In genomic region chr5:85814596-85814995, GRCh38 we compare ENCODE assay signal across 22 cellular contexts.
DNase-seq lines count a peak whose midpoint lies in the region; ATAC-seq and TF ChIP-seq lines count a peak whose summit lies in the region.
"Had no signal": no experiment of that assay in that cellular context is flagged by ENCODE, and none has a peak within 500 bp of the region (broad histone marks: within the 10 kb centered on the region; RNA-seq: fewer than 3 reads in every experiment).

No MANE protein-coding gene starts in this region.

- H3K4me1 ChIP-seq in HUES6 (ENCODE audit: control insufficient read depth, insufficient read depth, low read length) (peaks cover 26% of the 10 kb centered on the region), aorta (ENCODE audit: control insufficient read depth in 1 of 2, insufficient read depth in 2 of 2, low read length in 2 of 2) (no peaks in the 10 kb centered on the region)
- H3K4me1 ChIP-seq: Peyer's patch, tibial artery had no signal

- CTCF ChIA-PET in Calu3 (lab: Charles Lee) = no interaction called here

- H3K9me3 ChIP-seq in HUES6 (ENCODE audit: control insufficient read depth, insufficient read depth, low read depth, low read length) (peaks cover 3% of the 10 kb centered on the region; the same call in 1 of the 2 replicates), aorta (ENCODE audit: control insufficient read depth, low read length) (no peaks in the 10 kb centered on the region)
- H3K9me3 ChIP-seq: neutrophil, Peyer's patch, tibial artery had no signal

- H3K9ac ChIP-seq in HUES6 (ENCODE audit: low read length) = no peak overlapping the region

- H3K36me3 ChIP-seq in HUES6 (ENCODE audit: control insufficient read depth, insufficient read depth, low read length) (no peaks in the 10 kb centered on the region), aorta (ENCODE audit: control insufficient read depth in 1 of 2, insufficient read depth in 2 of 2, low read length in 1 of 2) (no peaks in the 10 kb centered on the region)
- H3K36me3 ChIP-seq: brain microvascular endothelial cell, neutrophil, Peyer's patch, tibial artery had no signal

- intact Hi-C loops in left ventricle myocardium superior (cut with micrococcal nuclease) (no loop called here), Calu3 (cut with micrococcal nuclease; ENCODE audit: unreplicated experiment) (no loop called here), aorta (cut with DNase I) (no loop called here)

- H3K4me3 Mint-ChIP-seq in Calu3 (ENCODE audit: low read depth, unreplicated experiment) = no peak overlapping the region
- H3K4me3 Mint-ChIP-seq: activated naive CD8-positive, alpha-beta T cell treated with anti-CD3 and anti-CD28 coated beads, Interleukin-2, amount 10 ng/mL, durations not matched to agents 7 days and 5 days; CD8-positive, alpha-beta memory T cell; immature natural killer cell; stimulated activated naive CD8-positive, alpha-beta T cell treated with anti-CD3 and anti-CD28 coated beads, Interleukin-15, Interleukin-2, amounts not matched to agents 100 ng/mL and 50 ng/mL, for 24 hours had no signal

- in situ Hi-C loops in astrocyte of the spinal cord (cut with HindIII; ENCODE audit: low sequenced_read_pairs) = no loop called here

- ATAC-seq in left ventricle myocardium superior (no peak), aorta (ENCODE audit: low FRiP score) (no peak)
- ATAC-seq: GM12878 had no signal

- H3K9me3 Mint-ChIP-seq in Calu3 (ENCODE audit: low read depth, unreplicated experiment) = no peaks in the 10 kb centered on the region
- H3K9me3 Mint-ChIP-seq: stimulated activated naive CD8-positive, alpha-beta T cell treated with anti-CD3 and anti-CD28 coated beads, Interleukin-15, Interleukin-2, amounts not matched to agents 100 ng/mL and 50 ng/mL, for 24 hours had no signal

- H3K27ac Mint-ChIP-seq in Calu3 (ENCODE audit: unreplicated experiment) = no peak overlapping the region
- H3K27ac Mint-ChIP-seq: activated naive CD8-positive, alpha-beta T cell treated with anti-CD3 and anti-CD28 coated beads, Interleukin-2, amount 10 ng/mL, durations not matched to agents 7 days and 5 days; CD8-positive, alpha-beta memory T cell; immature natural killer cell; stimulated activated naive CD8-positive, alpha-beta T cell treated with anti-CD3 and anti-CD28 coated beads, Interleukin-15, Interleukin-2, amounts not matched to agents 100 ng/mL and 50 ng/mL, for 24 hours had no signal

- DNase-seq in astrocyte of the spinal cord (ENCODE audit: low read depth, low spot score) (peak; percentile 1), iPS-NIHi7 (ENCODE audit: extremely low spot score) (peak; percentile 17), left ventricle myocardium superior (no peak), inferior parietal cortex (ENCODE audit: extremely low spot score) (no peak), Calu3 (no peak), aorta (no peak)
- DNase-seq: activated CD4-positive, alpha-beta T cell treated with anti-CD3 and anti-CD28 coated beads, Interleukin-2, amount 50 U/mL, for 48 hours; activated CD8-positive, alpha-beta memory T cell treated with anti-CD3 and anti-CD28 coated beads, Interleukin-2, amount 50 U/mL, for 48 hours; activated effector memory CD4-positive, alpha-beta T cell treated with Interleukin-2 at 50 U/mL for 16 hours; activated naive CD8-positive, alpha-beta T cell treated with anti-CD3 and anti-CD28 coated beads, Interleukin-2, amount 10 ng/mL, durations not matched to agents 7 days and 5 days; brain microvascular endothelial cell; CD8-positive, alpha-beta memory T cell; immature natural killer cell; NCI-H1092 treated with DMSO at 0.1 percent for 48 hours; NCI-H2029 treated with DMSO at 0.1 percent for 48 hours; Peyer's patch; stimulated activated CD4-positive, alpha-beta T cell treated with anti-CD3 and anti-CD28 coated beads, Interleukin-4, amount 100 ng/mL, for 24 hours; tibial artery had no signal

- H3K4me1 Mint-ChIP-seq in Calu3 (ENCODE audit: low read depth, unreplicated experiment) = no peaks in the 10 kb centered on the region
- H3K4me1 Mint-ChIP-seq: activated naive CD8-positive, alpha-beta T cell treated with anti-CD3 and anti-CD28 coated beads, Interleukin-2, amount 10 ng/mL, durations not matched to agents 7 days and 5 days; CD8-positive, alpha-beta memory T cell; immature natural killer cell had no signal

- H3K36me3 Mint-ChIP-seq in Calu3 (ENCODE audit: insufficient read depth, unreplicated experiment) = no peaks in the 10 kb centered on the region
- H3K36me3 Mint-ChIP-seq: activated naive CD8-positive, alpha-beta T cell treated with anti-CD3 and anti-CD28 coated beads, Interleukin-2, amount 10 ng/mL, durations not matched to agents 7 days and 5 days; CD8-positive, alpha-beta memory T cell; immature natural killer cell had no signal

- H3K27me3 Mint-ChIP-seq in Calu3 (ENCODE audit: unreplicated experiment) = no peaks in the 10 kb centered on the region
- H3K27me3 Mint-ChIP-seq: activated naive CD8-positive, alpha-beta T cell treated with anti-CD3 and anti-CD28 coated beads, Interleukin-2, amount 10 ng/mL, durations not matched to agents 7 days and 5 days; CD8-positive, alpha-beta memory T cell; stimulated activated naive CD8-positive, alpha-beta T cell treated with anti-CD3 and anti-CD28 coated beads, Interleukin-15, Interleukin-2, amounts not matched to agents 100 ng/mL and 50 ng/mL, for 24 hours had no signal

- H3K27me3 ChIP-seq in HUES6 (ENCODE audit: control insufficient read depth, insufficient read depth, low read length) (no peaks in the 10 kb centered on the region), aorta (ENCODE audit: control insufficient read depth in 1 of 2, insufficient read depth in 2 of 2, low read length in 1 of 2) (no peaks in the 10 kb centered on the region)
- H3K27me3 ChIP-seq: brain microvascular endothelial cell, neutrophil, Peyer's patch, tibial artery had no signal

- H3K4me3 ChIP-seq in HUES6 (ENCODE audit: low read depth, low read length) = 0 out of 2 replicates have a peak overlapping the region, but pooled peaks have one; percentile 26
- no peak overlapping the region for H3K4me3 ChIP-seq in astrocyte of the spinal cord (ENCODE audit: low read depth, low read length)
- no peak overlapping the region for H3K4me3 ChIP-seq in aorta (ENCODE audit: low read length in 2 of 2)
- H3K4me3 ChIP-seq: GM12878, Peyer's patch, tibial artery had no signal

- TF ChIP-seq CTCF in astrocyte of the spinal cord (IDR thresholded peaks at IDR 0.05; ENCODE audit: low read depth, low read length) = no peak
- no peak for TF ChIP-seq CTCF in Calu3 (IDR thresholded peaks at IDR 0.05; ENCODE audit: unreplicated experiment)

- BruUV-seq in Calu3 (replicated peaks; lab: Mats Ljungman, UMichigan) = no TSS peak

- H3K27ac ChIP-seq in HUES6 (ENCODE audit: low read depth, low read length) (peak overlapping the region; percentile 50), aorta (ENCODE audit: low read depth in 1 of 2, low read length in 2 of 2) (no peak overlapping the region)
- H3K27ac ChIP-seq: brain microvascular endothelial cell, neutrophil, Peyer's patch, tibial artery had no signal

Comparison
In these comparisons a context has a peak if more than half of its experiments do, and no peak if none do; other contexts are left out.
1. DNase-seq: peak in astrocyte of the spinal cord (single experiment) and iPS-NIHi7 (single experiment); none in left ventricle myocardium superior (single experiment), inferior parietal cortex (single experiment), Calu3 (single experiment) and aorta (0 of 2).